Comparison of ENCODE assay signal across 1 cellular context in the genomic region with DNA sequence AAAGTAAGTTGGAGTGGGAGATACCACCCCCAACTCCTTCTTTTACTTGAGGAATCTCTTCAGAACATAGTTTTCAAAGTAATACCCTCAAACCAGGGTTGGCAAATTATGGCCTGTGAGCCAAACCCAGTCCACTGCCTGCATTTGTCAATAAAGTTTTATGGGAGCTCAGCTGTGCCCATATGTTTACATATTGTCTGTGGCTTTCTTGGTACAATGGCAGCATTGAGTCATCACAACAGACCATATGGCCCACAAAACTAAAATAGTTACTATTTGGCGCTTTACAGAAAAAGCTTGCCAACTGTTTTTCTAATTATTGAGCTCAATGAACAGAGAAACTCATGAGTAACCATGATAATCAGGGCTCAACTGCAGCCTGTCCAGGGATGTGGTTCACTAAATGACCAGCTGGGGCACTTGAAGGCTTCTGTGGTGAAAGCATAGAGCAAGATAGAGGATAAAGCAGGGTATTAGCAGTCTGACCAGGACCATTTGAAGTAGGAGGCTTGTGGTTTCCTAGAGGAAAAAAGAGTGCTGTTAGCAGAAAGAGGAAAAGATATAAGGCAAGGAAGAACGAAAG.
TF ChIP-seq lines count a peak whose summit lies in the region.

No MANE protein-coding gene starts in this region.

TF ChIP-seq in H1, 55 proteins besides CTCF, POLR2A, EP300 and RAD21 (continued from another document):
- TF ChIP-seq ZNF274 (IDR thresholded peaks at IDR 0.05; ENCODE audit: borderline replicate concordance, extremely low read depth, low read length): no peak
- no peak for TF ChIP-seq CEBPB (IDR thresholded peaks at IDR 0.05; ENCODE audit: low read depth, low read length)
- TF ChIP-seq SIRT6 (IDR thresholded peaks at IDR 0.05; ENCODE audit: low read length): no peak
- TF ChIP-seq PHF8 (conservative IDR thresholded peaks at IDR 0.05; ENCODE audit: low read depth, low read length): no peak
- no peak for TF ChIP-seq KDM5A (IDR thresholded peaks at IDR 0.05; ENCODE audit: low read length)
